In genomic region chr1:155003766-155004351, GRCh38 we compare ENCODE assay signal across 8 cellular contexts. TPM values are rescaled to one million over a fixed set of nuclear protein-coding genes. Genes with fewer than 3 reads are reported as not detected.
DNase-seq lines count a peak whose midpoint lies in the region; ATAC-seq and TF ChIP-seq lines count a peak whose summit lies in the region.

No MANE protein-coding gene starts in this region.

- H3K4me3 ChIP-seq in BE2C (ENCODE audit: low read depth, low read length) (peak overlapping the region; percentile 91), HCT116 (replicated peaks in 1 of 2; ENCODE audit: low read depth in 1 of 2, low read length in 2 of 2) (peak overlapping the region; percentile 97 to 98)
- H3K4me3 ChIP-seq in naive thymus-derived CD4-positive, alpha-beta T cell (ENCODE audit: low read length), result peak overlapping the region; percentile 83

- H3K27me3 ChIP-seq in BE2C (no peaks in the 10 kb centered on the region), HCT116 (ENCODE audit: insufficient read depth, low read length) (no peaks in the 10 kb centered on the region)
- no peaks in the 10 kb centered on the region for H3K27me3 ChIP-seq in naive thymus-derived CD4-positive, alpha-beta T cell (ENCODE audit: control insufficient read depth in 2 of 2, insufficient read depth in 2 of 2, low read length in 2 of 2)

- H2AFZ ChIP-seq in HCT116 (ENCODE audit: low read depth, low read length, poor library complexity, severe bottlenecking), result no peak overlapping the region

- H4K20me1 ChIP-seq in HCT116 (ENCODE audit: insufficient read depth), result no peaks in the 10 kb centered on the region

- H3K27ac Mint-ChIP-seq in naive thymus-derived CD4-positive, alpha-beta T cell, result peak overlapping the region; percentile 84 to 98 (median 95)

- H3K4me1 ChIP-seq in BE2C, result peaks cover 8% of the 10 kb centered on the region
- H3K4me1 ChIP-seq in HCT116 (ENCODE audit: control insufficient read depth in 1 of 2, insufficient read depth in 2 of 2, low read length in 2 of 2), result peaks cover 13 to 73% of the 10 kb centered on the region in 2 experiments
- H3K4me1 ChIP-seq in naive thymus-derived CD4-positive, alpha-beta T cell (ENCODE audit: control insufficient read depth in 2 of 2, insufficient read depth in 2 of 2, low read length in 2 of 2), result peaks cover 29 to 47% of the 10 kb centered on the region in 2 donors

- no peak for DNase-seq in BE2C
- DNase-seq in HCT116 (ENCODE audit: low read depth, low spot score), result no peak
- DNase-seq in fibroblast of peridontal ligament (ENCODE audit: extremely low read depth), result peak; percentile 25
- no peak for DNase-seq in naive thymus-derived CD4-positive, alpha-beta T cell
- DNase-seq in SIG-M5 (lab: John Stamatoyannopoulos, UW), result no peak

- POLR2A ChIA-PET in HCT116 (lab: Charles Lee), result interaction anchor here (1.0 to 1.5 kb wide), 2 partner anchors 13 to 32 kb away, joined by 3 to 6 read pairs; no protein-coding TSS in a partner anchor
- POLR2A ChIA-PET in naive thymus-derived CD4-positive, alpha-beta T cell (lab: Charles Lee), result interaction anchor here (0.5 to 18.2 kb wide), 9 partner anchors 10 to 415 kb away, joined by 3 to 270 read pairs (median 4); partner anchors contain the start of genes EFNA4, FLAD1, PBXIP1 and PYGO2

- H3K27ac ChIP-seq in HCT116 (ENCODE audit: low read depth, low read length) (peak overlapping the region; percentile 97), VCaP (peak overlapping the region; percentile 100)
- H3K27ac ChIP-seq in naive thymus-derived CD4-positive, alpha-beta T cell (ENCODE audit: low read depth, low read length), result peak overlapping the region; percentile 83

- peaks cover 0 to 20% (median 0%) of the 10 kb centered on the region in 5 donors for H3K36me3 Mint-ChIP-seq in naive thymus-derived CD4-positive, alpha-beta T cell

- peaks cover 0 to 2% (median 0%) of the 10 kb centered on the region in 11 donors for H3K9me3 Mint-ChIP-seq in naive thymus-derived CD4-positive, alpha-beta T cell

- H3K27me3 Mint-ChIP-seq in naive thymus-derived CD4-positive, alpha-beta T cell, result no peaks in the 10 kb centered on the region

- H3K36me3 ChIP-seq in BE2C (no peaks in the 10 kb centered on the region), HCT116 (ENCODE audit: control insufficient read depth in 1 of 2, insufficient read depth in 2 of 2, low read length in 2 of 2) (peaks cover 0 to 2% of the 10 kb centered on the region in 2 experiments; a peak in 2 of 4 replicates)
- H3K36me3 ChIP-seq in naive thymus-derived CD4-positive, alpha-beta T cell (ENCODE audit: control insufficient read depth in 2 of 3, insufficient read depth in 3 of 3, low read length in 3 of 3), result peaks cover 0 to 10% (median 0%) of the 10 kb centered on the region in 3 experiments

- TF ChIP-seq RAD21 in HCT116 (IDR thresholded peaks at IDR 0.05; ENCODE audit: low read depth), result no peak

- TF ChIP-seq CTCF in BE2C (IDR thresholded peaks at IDR 0.05; ENCODE audit: low read depth, low read length) (no peak), HCT116 (IDR thresholded peaks at IDR 0.05 in 2 of 3, conservative IDR thresholded peaks at IDR 0.05 in 1 of 3; ENCODE audit: borderline replicate concordance in 1 of 3, insufficient read depth in 1 of 3, low read depth in 2 of 3, low read length in 2 of 3) (no peak), VCaP (conservative IDR thresholded peaks at IDR 0.05) (no peak; the same call in 1 of the 2 replicates)

- H3K9ac ChIP-seq in HCT116 (ENCODE audit: low read length), result peak overlapping the region; percentile 93

- peaks cover 63% of the 10 kb centered on the region for H3K79me2 ChIP-seq in HCT116 (ENCODE audit: insufficient read depth, low read length)

- intact Hi-C loops in HCT116 (cut with micrococcal nuclease), result loop anchor here (2.0 to 5.0 kb wide), 2 partner anchors 13 to 48 kb away; partner anchors contain the start of gene ADAM15
- intact Hi-C loops in naive thymus-derived CD4-positive, alpha-beta T cell (cut with micrococcal nuclease), result loop anchor here (2.0 to 10.0 kb wide), 4 partner anchors 58 to 1501 kb away; partner anchors contain the start of genes ATP8B2 (in 1 of the 2), EFNA4 (in 1 of the 2), MEF2D (in 1 of the 2) and PMVK (in 1 of the 2)

- peak overlapping the region; percentile 80 for H3K4me2 ChIP-seq in HCT116 (ENCODE audit: low read length)

- ATAC-seq in HCT116, result peak; percentile 13; the same call in 1 of the 2 replicates
- no peak for ATAC-seq in naive thymus-derived CD4-positive, alpha-beta T cell
- ATAC-seq in GM21528 (IDR thresholded peaks at IDR 0.05; ENCODE audit: low FRiP score, unreplicated experiment), result no peak
- no peak for ATAC-seq in HG03280 (IDR thresholded peaks at IDR 0.05; ENCODE audit: unreplicated experiment)

- H3K4me1 Mint-ChIP-seq in naive thymus-derived CD4-positive, alpha-beta T cell, result peaks cover 23 to 58% (median 47%) of the 10 kb centered on the region in 7 donors

- no peaks in the 10 kb centered on the region for H3K9me2 ChIP-seq in HCT116 (ENCODE audit: insufficient read depth)

- H3K9me3 ChIP-seq in BE2C (no peaks in the 10 kb centered on the region), HCT116 (ENCODE audit: control insufficient read depth in 1 of 2, insufficient read depth in 1 of 2, low read depth in 1 of 2, low read length in 2 of 2) (no peaks in the 10 kb centered on the region)
- no peaks in the 10 kb centered on the region for H3K9me3 ChIP-seq in naive thymus-derived CD4-positive, alpha-beta T cell (ENCODE audit: control insufficient read depth in 2 of 3, low read length in 3 of 3)

- CTCF ChIA-PET in HCT116 (lab: Charles Lee), result interaction anchor here (1.2 to 2.3 kb wide), 2 partner anchors 12 to 47 kb away, joined by 3 to 7 read pairs; partner anchors contain the start of gene ADAM15
- CTCF ChIA-PET in naive thymus-derived CD4-positive, alpha-beta T cell (lab: Charles Lee), result interaction anchor here (1.0 to 17.9 kb wide), 3 partner anchors 11 to 30 kb away, joined by 5 to 291 read pairs (median 5); partner anchors contain the start of gene FLAD1

- H3K4me3 Mint-ChIP-seq in naive thymus-derived CD4-positive, alpha-beta T cell, result peak overlapping the region; percentile 92 to 99 (median 98)

- no TSS peak for BruUV-seq in HCT116 (replicated peaks; lab: Mats Ljungman, UMichigan)

- RAD21 ChIA-PET in HCT116 (lab: Charles Lee; ENCODE audit: low non-redundant PET in 1 of 2, low total read pairs in 2 of 2, uncharacterized antibody in 2 of 2, unreplicated experiment in 2 of 2), result interaction anchor here in 1 of 2 experiments (0.7 kb wide), 1 partner anchor 81 kb away, joined by 3 read pairs; no protein-coding TSS in a partner anchor

- TF ChIP-seq POLR2A in HCT116 (IDR thresholded peaks at IDR 0.05; ENCODE audit: borderline replicate concordance, extremely low read depth, insufficient read depth, insufficient read length), result peak; percentile 38

TF ChIP-seq in HCT116, 20 proteins besides CTCF, POLR2A, EP300 and RAD21:
- TF ChIP-seq POLR2AphosphoS5 (IDR thresholded peaks at IDR 0.05; ENCODE audit: low read depth, low read length) (peak; percentile 50; the same call in 1 of the 2 replicates), EZH2 (IDR thresholded peaks at IDR 0.05) (no peak)
- TF ChIP-seq, protein P1, sequence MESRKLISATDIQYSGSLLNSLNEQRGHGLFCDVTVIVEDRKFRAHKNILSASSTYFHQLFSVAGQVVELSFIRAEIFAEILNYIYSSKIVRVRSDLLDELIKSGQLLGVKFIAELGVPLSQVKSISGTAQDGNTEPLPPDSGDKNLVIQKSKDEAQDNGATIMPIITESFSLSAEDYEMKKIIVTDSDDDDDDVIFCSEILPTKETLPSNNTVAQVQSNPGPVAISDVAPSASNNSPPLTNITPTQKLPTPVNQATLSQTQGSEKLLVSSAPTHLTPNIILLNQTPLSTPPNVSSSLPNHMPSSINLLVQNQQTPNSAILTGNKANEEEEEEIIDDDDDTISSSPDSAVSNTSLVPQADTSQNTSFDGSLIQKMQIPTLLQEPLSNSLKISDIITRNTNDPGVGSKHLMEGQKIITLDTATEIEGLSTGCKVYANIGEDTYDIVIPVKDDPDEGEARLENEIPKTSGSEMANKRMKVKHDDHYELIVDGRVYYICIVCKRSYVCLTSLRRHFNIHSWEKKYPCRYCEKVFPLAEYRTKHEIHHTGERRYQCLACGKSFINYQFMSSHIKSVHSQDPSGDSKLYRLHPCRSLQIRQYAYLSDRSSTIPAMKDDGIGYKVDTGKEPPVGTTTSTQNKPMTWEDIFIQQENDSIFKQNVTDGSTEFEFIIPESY (IDR thresholded peaks at IDR 0.05; ENCODE audit: extremely low read depth, insufficient replicate concordance, low read length), result no peak

RNA-seq across cellular contexts. Expression of gene ZBTB7B, which starts 1.3 kb away (rescaled TPM):
- 62.8 TPM for polyA plus RNA-seq in BE2C (2012; ENCODE audit: insufficient read depth, insufficient read length, low read depth)
- total RNA-seq in HCT116 (2021; ENCODE audit: unreplicated experiment), result 57.0 TPM
- polyA plus RNA-seq in HCT116 (2012), result 42.3 and 47.5 TPM in 2 replicates
- total RNA-seq in naive thymus-derived CD4-positive, alpha-beta T cell, result 100 to 1,000 TPM in 1 of 5 experiments, 10 to 100 TPM in 4; 42.7 to 139 (median 61.0) TPM
- polyA plus RNA-seq in naive thymus-derived CD4-positive, alpha-beta T cell, result 1 to 10 TPM; 3.0 to 6.7 TPM

RNA-seq across cellular contexts. Expression of gene LENEP, which starts 10.5 kb away (rescaled TPM):
- not detected for polyA plus RNA-seq in BE2C (2012; ENCODE audit: insufficient read depth, insufficient read length, low read depth)
- 0.42 TPM for total RNA-seq in HCT116 (2021; ENCODE audit: unreplicated experiment)
- 0.31 TPM in 1 of 2 replicates, not detected in the other for polyA plus RNA-seq in HCT116 (2012)
- total RNA-seq in naive thymus-derived CD4-positive, alpha-beta T cell, result 1 to 10 TPM in 3 of 5 experiments, not detected in 2; 1.4 to 3.2 (median 2.6) TPM
- not detected for polyA plus RNA-seq in naive thymus-derived CD4-positive, alpha-beta T cell

RNA-seq across cellular contexts. Expression of gene FLAD1, which starts 20.7 kb away (rescaled TPM):
- polyA plus RNA-seq in BE2C (2012; ENCODE audit: insufficient read depth, insufficient read length, low read depth), result 183 TPM
- 58.4 TPM for total RNA-seq in HCT116 (2021; ENCODE audit: unreplicated experiment)
- 49.9 and 53.7 TPM in 2 replicates for polyA plus RNA-seq in HCT116 (2012)
- 10 to 100 TPM; 24.4 to 50.2 (median 50.0) TPM for total RNA-seq in naive thymus-derived CD4-positive, alpha-beta T cell
- polyA plus RNA-seq in naive thymus-derived CD4-positive, alpha-beta T cell, result 10 to 100 TPM; 33.3 to 45.8 TPM

RNA-seq across cellular contexts. Expression of gene CKS1B, which starts 29.4 kb away (rescaled TPM):
- polyA plus RNA-seq in BE2C (2012; ENCODE audit: insufficient read depth, insufficient read length, low read depth), result 129 TPM
- total RNA-seq in HCT116 (2021; ENCODE audit: unreplicated experiment), result 229 TPM
- polyA plus RNA-seq in HCT116 (2012), result 490 and 557 TPM in 2 replicates
- 100 to 1,000 TPM in 1 of 5 experiments, 10 to 100 TPM in 3, 1 to 10 TPM in 1; 8.4 to 105 (median 10.2) TPM for total RNA-seq in naive thymus-derived CD4-positive, alpha-beta T cell
- 10 to 100 TPM; 37.1 to 55.2 TPM for polyA plus RNA-seq in naive thymus-derived CD4-positive, alpha-beta T cell

RNA-seq across cellular contexts. Expression of gene DCST2, which starts 29.7 kb away (rescaled TPM):
- 0.28 TPM for polyA plus RNA-seq in BE2C (2012; ENCODE audit: insufficient read depth, insufficient read length, low read depth)
- total RNA-seq in HCT116 (2021; ENCODE audit: unreplicated experiment), result 2.0 TPM
- polyA plus RNA-seq in HCT116 (2012), result 2.4 and 2.9 TPM in 2 replicates
- total RNA-seq in naive thymus-derived CD4-positive, alpha-beta T cell, result 1 to 10 TPM in 4 of 5 experiments, under 1 TPM in 1; 0.22 to 3.3 (median 2.4) TPM
- polyA plus RNA-seq in naive thymus-derived CD4-positive, alpha-beta T cell, result not detected
